Comparison of ENCODE assay signal across 1 cellular context in genomic region chr6:154247119-154247814, GRCh38.
TF ChIP-seq lines count a peak whose summit lies in the region.

No MANE protein-coding gene starts in this region.

TF ChIP-seq in WTC11, 78 proteins besides CTCF, POLR2A, EP300 and RAD21 (continued from another document):
- no peak for TF ChIP-seq FOXP4 (CRISPR knock-in tag; IDR thresholded peaks at IDR 0.05)
